ENCODE assay signal across 19 cellular contexts in genomic region chr12:128382946-128383739, GRCh38.
A peak's percentile ranks its signal among the peaks of the same experiment; 100 is the strongest.
DNase-seq lines count a peak whose midpoint lies in the region; ATAC-seq, FAIRE-seq and TF ChIP-seq lines count a peak whose summit lies in the region.
"Had no signal": no experiment of that assay in that cellular context is flagged by ENCODE, and none has a peak within 500 bp of the region (broad histone marks: within the 10 kb centered on the region; RNA-seq: fewer than 3 reads in every experiment).

No MANE protein-coding gene starts in this region.

- TF ChIP-seq POLR2A in HepG2 (IDR thresholded peaks at IDR 0.05; ENCODE audit: insufficient read depth in 1 of 2, low read depth in 2 of 2, low read length in 2 of 2) = no peak
- TF ChIP-seq POLR2A in right lobe of liver (IDR thresholded peaks at IDR 0.05) = no peak
- no peak for TF ChIP-seq POLR2A in upper lobe of left lung (IDR thresholded peaks at IDR 0.05)

- H3K4me1 ChIP-seq in HepG2 (ENCODE audit: insufficient read depth, low read length) (no peaks in the 10 kb centered on the region), right lobe of liver (no peaks in the 10 kb centered on the region), H9 (ENCODE audit: insufficient read depth, low read length) (no peaks in the 10 kb centered on the region), upper lobe of left lung (no peaks in the 10 kb centered on the region)
- no peaks in the 10 kb centered on the region for H3K4me1 ChIP-seq in naive thymus-derived CD4-positive, alpha-beta T cell (ENCODE audit: control insufficient read depth in 2 of 2, insufficient read depth in 2 of 2, low read length in 2 of 2)
- H3K4me1 ChIP-seq: Caco-2 had no signal

- no peak overlapping the region for H3K56ac ChIP-seq in H9 (ENCODE audit: insufficient read length, low read depth, low read length)

- H3K4me3 Mint-ChIP-seq in naive thymus-derived CD4-positive, alpha-beta T cell = no peak overlapping the region
- peak overlapping the region in 1 of 2 experiments; percentile 35; a peak in 2 of 5 replicates for H3K4me3 Mint-ChIP-seq in H9
- H3K4me3 Mint-ChIP-seq in T-helper 2 cell treated with Interferon-gamma antibody and Interleukin-4, amounts not matched to agents 5 μg/mL and 100 μg/mL, for 36 hours = no peak overlapping the region
- H3K4me3 Mint-ChIP-seq: HFFc6 had no signal

- H2BK20ac ChIP-seq in H9 (ENCODE audit: low read depth, low read length, poor library complexity, severe bottlenecking) = no peak overlapping the region

- no peaks in the 10 kb centered on the region for H4K20me1 ChIP-seq in HepG2 (ENCODE audit: insufficient read depth, low read length)
- H4K20me1 ChIP-seq in H9 (ENCODE audit: control insufficient read depth, insufficient read depth, insufficient read length) = no peaks in the 10 kb centered on the region
- H4K20me1 ChIP-seq: BLaER1 treated with 17β-estradiol and CSF1 and Interleukin-3, amounts not matched to agents 10 nM and 100 nM had no signal

- H3K36me3 ChIP-seq in HepG2 (replicated peaks in 1 of 2; ENCODE audit: control insufficient read depth in 1 of 2, insufficient read depth in 2 of 2, low read length in 2 of 2) = no peaks in the 10 kb centered on the region
- H3K36me3 ChIP-seq in right lobe of liver = no peaks in the 10 kb centered on the region
- H3K36me3 ChIP-seq in bronchial epithelial cell (ENCODE audit: control insufficient read depth, insufficient read depth, low read length) = no peaks in the 10 kb centered on the region
- H3K36me3 ChIP-seq in naive thymus-derived CD4-positive, alpha-beta T cell (ENCODE audit: control insufficient read depth in 2 of 3, insufficient read depth in 3 of 3, low read length in 3 of 3) = no peaks in the 10 kb centered on the region
- H3K36me3 ChIP-seq in upper lobe of left lung = no peaks in the 10 kb centered on the region

- CTCF ChIA-PET in HepG2 (lab: Yijun Ruan, JAX; ENCODE audit: low intra/inter-chr PET ratio, low total read pairs) = no interaction called here
- CTCF ChIA-PET in naive thymus-derived CD4-positive, alpha-beta T cell (lab: Charles Lee) = no interaction called here

- H3K27me3 Mint-ChIP-seq in naive thymus-derived CD4-positive, alpha-beta T cell = peaks cover 0 to 16% (median 10%) of the 10 kb centered on the region in 5 donors
- peaks cover 90% of the 10 kb centered on the region for H3K27me3 Mint-ChIP-seq in H9 (ENCODE audit: low read depth)
- no peaks in the 10 kb centered on the region for H3K27me3 Mint-ChIP-seq in T-helper 2 cell treated with Interferon-gamma antibody and Interleukin-4, amounts not matched to agents 5 μg/mL and 100 μg/mL, for 36 hours (ENCODE audit: low read depth)

- H3K9me3 Mint-ChIP-seq in naive thymus-derived CD4-positive, alpha-beta T cell = peaks cover 0 to 10% (median 5%) of the 10 kb centered on the region in 11 donors
- peaks cover 2 to 11% of the 10 kb centered on the region in 2 experiments; a peak in 3 of 5 replicates for H3K9me3 Mint-ChIP-seq in H9
- peaks cover 6% of the 10 kb centered on the region for H3K9me3 Mint-ChIP-seq in T-helper 2 cell treated with Interferon-gamma antibody and Interleukin-4, amounts not matched to agents 5 μg/mL and 100 μg/mL, for 36 hours

- no peak overlapping the region for H2BK12ac ChIP-seq in H9 (ENCODE audit: insufficient read length, low read depth, low read length)

- no peak overlapping the region for H2BK120ac ChIP-seq in H9 (ENCODE audit: low read depth, low read length, poor library complexity, severe bottlenecking)

- H3K79me1 ChIP-seq in H9 (ENCODE audit: insufficient read depth, low read depth, low read length, poor library complexity, severe bottlenecking) = no peaks in the 10 kb centered on the region

- H4K91ac ChIP-seq in H9 (ENCODE audit: insufficient read length, low read depth, low read length) = no peak overlapping the region

- no peak for DNase-seq in HepG2 (ENCODE audit: low spot score)
- no peak for DNase-seq in right lobe of liver
- DNase-seq in bronchial epithelial cell (ENCODE audit: low read depth) = no peak
- DNase-seq in naive thymus-derived CD4-positive, alpha-beta T cell = no peak
- no peak for DNase-seq in NCI-H187 (lab: John Stamatoyannopoulos, UW)
- DNase-seq in H9 = no peak
- no peak for DNase-seq in upper lobe of left lung
- no peak for DNase-seq in T-helper 2 cell treated with Interferon-gamma antibody and Interleukin-4, amounts not matched to agents 5 μg/mL and 100 μg/mL, for 36 hours (ENCODE audit: low spot score)
- DNase-seq: Caco-2, HFFc6, NCI-H1092 treated with DMSO at 0.1 percent for 48 hours, NCI-H187 treated with DMSO at 0.1 percent for 48 hours, NCI-H446 had no signal

- H3K27ac ChIP-seq in HepG2 (ENCODE audit: extremely low read length, insufficient read depth, low read length) (no peak overlapping the region), right lobe of liver (no peak overlapping the region), H9 (ENCODE audit: insufficient read length, low read depth, low read length) (no peak overlapping the region), upper lobe of left lung (no peak overlapping the region)
- no peak overlapping the region for H3K27ac ChIP-seq in naive thymus-derived CD4-positive, alpha-beta T cell (ENCODE audit: low read depth, low read length)
- H3K27ac ChIP-seq: BLaER1 treated with 17β-estradiol and CSF1 and Interleukin-3, amounts not matched to agents 10 nM and 100 nM; KMS-11; SK-N-MC had no signal

- no peaks in the 10 kb centered on the region for H3K4me1 Mint-ChIP-seq in naive thymus-derived CD4-positive, alpha-beta T cell
- H3K4me1 Mint-ChIP-seq in H9 = peaks cover 21 to 28% of the 10 kb centered on the region in 2 experiments
- no peaks in the 10 kb centered on the region for H3K4me1 Mint-ChIP-seq in T-helper 2 cell treated with Interferon-gamma antibody and Interleukin-4, amounts not matched to agents 5 μg/mL and 100 μg/mL, for 36 hours (ENCODE audit: low read depth)

- TF ChIP-seq CTCF in HepG2 (CRISPR knock-in tag; IDR thresholded peaks at IDR 0.05) (no peak), right lobe of liver (IDR thresholded peaks at IDR 0.05) (no peak), bronchial epithelial cell (IDR thresholded peaks at IDR 0.05; ENCODE audit: insufficient read depth, low read length, severe bottlenecking) (no peak), H9 (conservative IDR thresholded peaks at IDR 0.05) (no peak), upper lobe of left lung (IDR thresholded peaks at IDR 0.05) (no peak)

- H4K8ac ChIP-seq in H9 (replicated peaks; ENCODE audit: insufficient read length, low read depth, low read length) = no peak overlapping the region

- H3T11ph ChIP-seq in H9 (ENCODE audit: low read length) = no peak overlapping the region

- no peak overlapping the region for H3K23ac ChIP-seq in H9 (ENCODE audit: insufficient read length, low read depth, low read length)

- H3K9me3 ChIP-seq in HepG2 (ENCODE audit: low read length) (no peaks in the 10 kb centered on the region), right lobe of liver (no peaks in the 10 kb centered on the region), H9 (ENCODE audit: control insufficient read depth, low read depth, low read length) (no peaks in the 10 kb centered on the region), upper lobe of left lung (no peaks in the 10 kb centered on the region)
- H3K9me3 ChIP-seq in naive thymus-derived CD4-positive, alpha-beta T cell (ENCODE audit: control insufficient read depth in 2 of 3, low read length in 3 of 3) = no peaks in the 10 kb centered on the region
- H3K9me3 ChIP-seq: Caco-2 had no signal

- no peak overlapping the region for H2AFZ ChIP-seq in HepG2 (ENCODE audit: low read length)
- no peak overlapping the region for H2AFZ ChIP-seq in H9 (ENCODE audit: low read length)

- H3K4me2 ChIP-seq in HepG2 (ENCODE audit: low read depth, low read length) (no peak overlapping the region), H9 (ENCODE audit: insufficient read depth, insufficient read length, low read length) (no peak overlapping the region)
- H3K4me2 ChIP-seq: BLaER1 treated with 17β-estradiol and CSF1 and Interleukin-3, amounts not matched to agents 10 nM and 100 nM; KMS-11 had no signal

- H3K27ac Mint-ChIP-seq in naive thymus-derived CD4-positive, alpha-beta T cell = no peak overlapping the region
- no peak overlapping the region for H3K27ac Mint-ChIP-seq in H9
- H3K27ac Mint-ChIP-seq in T-helper 2 cell treated with Interferon-gamma antibody and Interleukin-4, amounts not matched to agents 5 μg/mL and 100 μg/mL, for 36 hours = no peak overlapping the region
- H3K27ac Mint-ChIP-seq: HFFc6 had no signal

- TF ChIP-seq RAD21 in HepG2 (CRISPR knock-in tag; IDR thresholded peaks at IDR 0.05) = no peak

- no peaks in the 10 kb centered on the region for H3K23me2 ChIP-seq in H9 (ENCODE audit: insufficient read length, low read depth, low read length, poor library complexity, severe bottlenecking)

- TF ChIP-seq EP300 in HepG2 (IDR thresholded peaks at IDR 0.05; ENCODE audit: low read depth in 2 of 2, low read length in 2 of 2) = no peak
- no peak for TF ChIP-seq EP300 in HepG2 (CRISPR knock-in tag; IDR thresholded peaks at IDR 0.05; ENCODE audit: borderline replicate concordance)
- TF ChIP-seq EP300 in upper lobe of left lung (IDR thresholded peaks at IDR 0.05) = no peak

- H3K4ac ChIP-seq in H9 (ENCODE audit: low read depth, low read length) = no peak overlapping the region

- H2BK5ac ChIP-seq in H9 (ENCODE audit: insufficient read length, low read length) = no peak overlapping the region

- ATAC-seq in HepG2 = no peak
- ATAC-seq in right lobe of liver = no peak
- ATAC-seq in naive thymus-derived CD4-positive, alpha-beta T cell = peak; percentile 16
- no peak for ATAC-seq in upper lobe of left lung (ENCODE audit: low FRiP score in 2 of 2)
- ATAC-seq: Right ventricle myocardium inferior had no signal

- in situ Hi-C loops in HepG2 (cut with HindIII; ENCODE audit: extremely low pct_ligation_motif_present, low pct_unique_long_range_greater_than_20kb) = no loop called here

- POLR2A ChIA-PET in HepG2 (lab: Yijun Ruan, JAX) = no interaction called here
- POLR2A ChIA-PET in naive thymus-derived CD4-positive, alpha-beta T cell (lab: Charles Lee) = no interaction called here

- BruUV-seq in HepG2 (replicated peaks; lab: Mats Ljungman, UMichigan) = no TSS peak

- no peak for FAIRE-seq in HepG2 (lab: Jason Lieb, UNC)
- FAIRE-seq in bronchial epithelial cell (lab: Jason Lieb, UNC) = peak; percentile 89
- FAIRE-seq: GM12892, GM19239 had no signal

- no peak overlapping the region for H3K14ac ChIP-seq in H9 (ENCODE audit: insufficient read depth, low read length)

- no peak overlapping the region for H3K18ac ChIP-seq in H9 (ENCODE audit: insufficient read length, low read depth, low read length)

- 11% methylated on average over 16 of the region's 21 CpGs for WGBS in HepG2 (ENCODE audit: low lambda C conversion rate)
- WGBS in right lobe of liver (ENCODE audit: insufficient coverage, low coverage, low lambda C conversion rate, missing lambda C conversion rate) = 18% methylated on average over 11 of the region's 21 CpGs
- no CpG with 5 or more reads among the region's 21 CpGs for WGBS in H9 (ENCODE audit: extremely low coverage, insufficient read length, low lambda C conversion rate)
- WGBS in upper lobe of left lung, 2 donors = 61 to 62% methylated on average over 20 to 21 of the region's 21 CpGs

- peaks cover 0 to 26% of the 10 kb centered on the region in 2 experiments; a peak in 3 of 5 replicates for H3K27me3 ChIP-seq in HepG2 (ENCODE audit: control insufficient read depth in 1 of 2, insufficient read depth in 2 of 2, low read length in 2 of 2)
- no peaks in the 10 kb centered on the region for H3K27me3 ChIP-seq in right lobe of liver
- no peaks in the 10 kb centered on the region for H3K27me3 ChIP-seq in bronchial epithelial cell (ENCODE audit: control insufficient read depth, insufficient read depth, low read length)
- no peaks in the 10 kb centered on the region for H3K27me3 ChIP-seq in naive thymus-derived CD4-positive, alpha-beta T cell (ENCODE audit: control insufficient read depth in 2 of 2, insufficient read depth in 2 of 2, low read length in 2 of 2)
- no peaks in the 10 kb centered on the region for H3K27me3 ChIP-seq in H9 (ENCODE audit: insufficient read depth, low read length)
- H3K27me3 ChIP-seq in upper lobe of left lung = peaks cover 0 to 4% (median 0%) of the 10 kb centered on the region in 4 donors
- H3K27me3 ChIP-seq: BLaER1 treated with 17β-estradiol and CSF1 and Interleukin-3, amounts not matched to agents 10 nM and 100 nM had no signal

- no peaks in the 10 kb centered on the region for H3K79me2 ChIP-seq in HepG2 (ENCODE audit: insufficient read depth, low read length)
- no peaks in the 10 kb centered on the region for H3K79me2 ChIP-seq in H9 (ENCODE audit: insufficient read depth, low read length)

- H4K5ac ChIP-seq in H9 (ENCODE audit: insufficient read length, low read depth, low read length) = no peak overlapping the region

- no peak overlapping the region for H2BK15ac ChIP-seq in H9 (ENCODE audit: low read depth, low read length)

- H3K4me3 ChIP-seq in HepG2 (replicated peaks in 1 of 3; ENCODE audit: insufficient read depth in 1 of 3, low read depth in 2 of 3, low read length in 3 of 3) (no peak overlapping the region), right lobe of liver (no peak overlapping the region), bronchial epithelial cell (ENCODE audit: low read depth, low read length) (no peak overlapping the region), upper lobe of left lung (no peak overlapping the region)
- H3K4me3 ChIP-seq in naive thymus-derived CD4-positive, alpha-beta T cell (ENCODE audit: low read length) = no peak overlapping the region
- H3K4me3 ChIP-seq: BLaER1 treated with 17β-estradiol and CSF1 and Interleukin-3, amounts not matched to agents 10 nM and 100 nM; SK-N-MC had no signal

- no peak overlapping the region for H2AK5ac ChIP-seq in H9 (ENCODE audit: insufficient read length, low read length)

- H3K9ac ChIP-seq in HepG2 (ENCODE audit: insufficient read depth, low read depth, low read length) (no peak overlapping the region), H9 (ENCODE audit: extremely low read depth, insufficient read length, low read length) (no peak overlapping the region)
- H3K9ac ChIP-seq: BLaER1 treated with 17β-estradiol and CSF1 and Interleukin-3, amounts not matched to agents 10 nM and 100 nM; KMS-11 had no signal

- H3K36me3 Mint-ChIP-seq in naive thymus-derived CD4-positive, alpha-beta T cell = peaks cover 0 to 4% (median 0%) of the 10 kb centered on the region in 5 donors
- H3K36me3 Mint-ChIP-seq in H9 (ENCODE audit: insufficient read depth in 1 of 3, low read depth in 3 of 3) = peaks cover 0 to 4% (median 0%) of the 10 kb centered on the region in 3 experiments; a peak in 1 of 7 replicates
- H3K36me3 Mint-ChIP-seq in T-helper 2 cell treated with Interferon-gamma antibody and Interleukin-4, amounts not matched to agents 5 μg/mL and 100 μg/mL, for 36 hours (ENCODE audit: low read depth) = no peaks in the 10 kb centered on the region

- intact Hi-C loops in HepG2 (cut with micrococcal nuclease; ENCODE audit: unreplicated experiment) (no loop called here), right lobe of liver (cut with DNase I) (no loop called here)
- intact Hi-C loops in naive thymus-derived CD4-positive, alpha-beta T cell (cut with micrococcal nuclease) = no loop called here
